1 cellular context compared by ENCODE assay signal in the genomic region with DNA sequence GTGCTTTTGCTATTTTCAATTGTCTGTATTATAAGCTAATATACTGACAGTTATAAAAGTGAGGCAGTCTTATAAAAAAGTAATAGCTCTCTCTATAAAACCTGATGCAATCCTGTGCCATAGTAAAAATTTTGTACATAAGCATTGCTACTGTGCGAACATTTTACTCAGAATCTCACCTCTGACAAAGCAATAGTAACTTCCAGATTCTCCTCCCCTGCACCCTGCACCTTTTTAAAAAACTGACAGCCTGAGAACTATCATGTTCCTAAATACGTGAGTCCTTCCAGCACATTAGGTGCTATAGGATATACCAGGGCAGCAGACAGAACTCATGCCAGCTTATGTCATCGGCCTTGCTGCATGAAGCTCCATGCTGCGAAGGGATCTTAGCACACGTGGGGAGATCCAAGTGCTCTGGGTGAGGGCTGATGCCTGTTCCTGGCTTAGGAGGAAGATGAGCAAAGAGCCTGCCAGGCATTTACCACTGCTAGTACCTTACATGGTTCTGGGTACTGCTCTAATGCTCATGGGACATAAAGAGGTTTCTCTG.
TF ChIP-seq lines count a peak whose summit lies in the region.

No MANE protein-coding gene starts in this region.

TF ChIP-seq in IMR-90, 13 proteins besides CTCF, POLR2A, EP300 and RAD21:
- TF ChIP-seq RFX5 (IDR thresholded peaks at IDR 0.05; ENCODE audit: low read depth, low read length): no peak
